Comparison of ENCODE assay signal across 1 cellular context in genomic region chr7:116393654-116394053, GRCh38.
TF ChIP-seq lines count a peak whose summit lies in the region.

No MANE protein-coding gene starts in this region.

TF ChIP-seq in A549, 52 proteins besides CTCF, POLR2A, EP300 and RAD21 (continued from another document):
- TF ChIP-seq RCOR1 (IDR thresholded peaks at IDR 0.05; ENCODE audit: low read depth, low read length) = no peak
